In genomic region chr2:126399001-126399400, GRCh38 we compare ENCODE assay signal across 12 cellular contexts.
DNase-seq lines count a peak whose midpoint lies in the region; ATAC-seq and TF ChIP-seq lines count a peak whose summit lies in the region.
"Had no signal": no experiment of that assay in that cellular context is flagged by ENCODE, and none has a peak within 500 bp of the region (broad histone marks: within the 10 kb centered on the region; RNA-seq: fewer than 3 reads in every experiment).

No MANE protein-coding gene starts in this region.

- H3K27me3 ChIP-seq in mesendoderm (ENCODE audit: insufficient read depth, low read length, poor library complexity) (no peaks in the 10 kb centered on the region), right atrium auricular region (no peaks in the 10 kb centered on the region), GM23248 (replicated peaks; ENCODE audit: insufficient read depth) (no peaks in the 10 kb centered on the region)
- H3K27me3 ChIP-seq: ascending aorta, SJCRH30 had no signal

- no peak overlapping the region for H4K5ac ChIP-seq in mesendoderm (ENCODE audit: low read length)

- no peak overlapping the region for H3K18ac ChIP-seq in mesendoderm (ENCODE audit: low read length)

- H3K36me3 ChIP-seq in mesendoderm (ENCODE audit: control insufficient read depth, insufficient read depth, low read length), result no peaks in the 10 kb centered on the region
- no peaks in the 10 kb centered on the region for H3K36me3 ChIP-seq in right atrium auricular region
- no peaks in the 10 kb centered on the region for H3K36me3 ChIP-seq in GM23248 (ENCODE audit: low read depth)
- H3K36me3 ChIP-seq: ascending aorta, SJCRH30 had no signal

- in situ Hi-C loops in GM23248 (cut with MboI), result no loop called here

- TF ChIP-seq CTCF in GM10248 (IDR thresholded peaks at IDR 0.05; ENCODE audit: control extremely low read depth, extremely low read depth, low read depth, missing control alignments), result peak; percentile 11
- TF ChIP-seq CTCF in right atrium auricular region (IDR thresholded peaks at IDR 0.05), result no peak

- H3K56ac ChIP-seq in mesendoderm (ENCODE audit: low read length), result no peak overlapping the region

- H3K9me2 ChIP-seq in GM23248 (ENCODE audit: insufficient read depth), result no peaks in the 10 kb centered on the region

- no peaks in the 10 kb centered on the region for H3K9me3 ChIP-seq in right atrium auricular region
- H3K9me3 ChIP-seq in GM23248 (ENCODE audit: low read depth), result no peaks in the 10 kb centered on the region
- H3K9me3 ChIP-seq: ascending aorta, SJCRH30 had no signal

- H2BK15ac ChIP-seq in mesendoderm (replicated peaks; ENCODE audit: low read depth), result no peak overlapping the region

- H3K9ac ChIP-seq in mesendoderm (ENCODE audit: low read length) (no peak overlapping the region), GM23248 (no peak overlapping the region)

- H3K27ac ChIP-seq in mesendoderm (ENCODE audit: low read depth, low read length) (no peak overlapping the region), right atrium auricular region (no peak overlapping the region), GM23248 (no peak overlapping the region)
- H3K27ac ChIP-seq: ascending aorta, SJCRH30 had no signal

- H3K79me2 ChIP-seq in mesendoderm (ENCODE audit: control insufficient read depth, insufficient read depth, low read length), result no peaks in the 10 kb centered on the region
- H3K79me2 ChIP-seq in GM23248 (ENCODE audit: insufficient read depth), result no peaks in the 10 kb centered on the region

- no peaks in the 10 kb centered on the region for H3F3A ChIP-seq in GM23248 (ENCODE audit: insufficient read depth)

- H4K20me1 ChIP-seq in GM23248 (ENCODE audit: insufficient read depth), result no peaks in the 10 kb centered on the region

- no peaks in the 10 kb centered on the region for H3K4me1 ChIP-seq in mesendoderm (ENCODE audit: control insufficient read depth, low read depth, low read length)
- no peaks in the 10 kb centered on the region for H3K4me1 ChIP-seq in right atrium auricular region
- H3K4me1 ChIP-seq in GM23248 (ENCODE audit: insufficient read depth), result no peaks in the 10 kb centered on the region
- H3K4me1 ChIP-seq: ascending aorta, SJCRH30 had no signal

- H3K79me1 ChIP-seq in mesendoderm (ENCODE audit: low read length), result no peaks in the 10 kb centered on the region

- H3K4ac ChIP-seq in mesendoderm (ENCODE audit: low read depth, low read length), result no peak overlapping the region

- no peak overlapping the region for H3K23ac ChIP-seq in mesendoderm (ENCODE audit: low read length)

- H3K4me3 ChIP-seq in mesendoderm (ENCODE audit: low read length) (no peak overlapping the region), right atrium auricular region (no peak overlapping the region), GM23248 (no peak overlapping the region)
- H3K4me3 ChIP-seq: ascending aorta, SJCRH30 had no signal

- peak; percentile 64 for ATAC-seq in GM18870 (IDR thresholded peaks at IDR 0.05; ENCODE audit: unreplicated experiment)

- H2AFZ ChIP-seq in GM23248, result no peak overlapping the region

- no peak overlapping the region for H4K8ac ChIP-seq in mesendoderm (ENCODE audit: low read depth, low read length)

- no peak overlapping the region for H2AK5ac ChIP-seq in mesendoderm (ENCODE audit: low read length)

- DNase-seq in GM10248 (ENCODE audit: extremely low spot score), result no peak
- peak; percentile 2 for DNase-seq in SW480 (ENCODE audit: low spot score)
- peak; percentile 37 for DNase-seq in mesendoderm
- DNase-seq in right atrium auricular region (ENCODE audit: low spot score), result no peak
- no peak for DNase-seq in cerebellar nuclear complex (lab: John Stamatoyannopoulos, UW)
- DNase-seq in GM23248, result no peak
- DNase-seq: activated B cell treated with CpG ODN at 0.5 μM for 24 hours, IMR-90, NCI-H226 had no signal

- POLR2A ChIA-PET in GM10248 (lab: Yijun Ruan, JAX), result no interaction called here

- H3K4me2 ChIP-seq in mesendoderm (ENCODE audit: low read length) (no peak overlapping the region), GM23248 (ENCODE audit: unreplicated experiment) (no peak overlapping the region)

- CTCF ChIA-PET in GM10248 (lab: Yijun Ruan, JAX), result interaction anchor here (0.5 to 2.0 kb wide), 5 partner anchors 16 to 378 kb away, joined by 3 to 5 read pairs (median 3); no protein-coding TSS in a partner anchor

- no peak overlapping the region for H2BK120ac ChIP-seq in mesendoderm (ENCODE audit: low read depth, low read length)

- WGBS in mesendoderm (ENCODE audit: extremely low coverage, insufficient coverage, low lambda C conversion rate), result no CpG with 5 or more reads among the region's 2 CpGs
- WGBS in GM23248 (ENCODE audit: low coverage in 1 of 2, low lambda C conversion rate in 2 of 2, missing lambda C conversion rate in 2 of 2), 2 experiments, result 49 to 63% methylated on average over 2 of the region's 2 CpGs

- H2BK5ac ChIP-seq in mesendoderm (ENCODE audit: low read length), result no peak overlapping the region

Comparison
In these comparisons a context has a peak if more than half of its experiments do, and no peak if none do; other contexts are left out.
1. DNase-seq: peak in SW480 (single experiment) and mesendoderm (single experiment); none in GM10248 (single experiment), right atrium auricular region (single experiment), cerebellar nuclear complex (0 of 2) and GM23248 (single experiment).